ENCODE assay signal across 8 cellular contexts in genomic region chr15:74695597-74696397, GRCh38. TPM values are rescaled to one million over a fixed set of nuclear protein-coding genes. Genes with fewer than 3 reads are reported as not detected.
DNase-seq lines count a peak whose midpoint lies in the region; ATAC-seq, FAIRE-seq and TF ChIP-seq lines count a peak whose summit lies in the region.

Gene EDC3, minus strand, starts transcription at chr15:74696024. Its CDS starts 20,900 bp downstream, at chr15:74675124.

- H3K9ac ChIP-seq in smooth muscle cell (ENCODE audit: low read depth), result peak within 1 kb of the TSS; percentile 97

- H3K27me3 Mint-ChIP-seq in WTC11 (ENCODE audit: low read depth), result peaks cover 9% of the 10 kb centered on the region

- peaks cover 7% of the 10 kb centered on the region for H3K4me1 ChIP-seq in smooth muscle cell (ENCODE audit: low read depth)

- H3K79me2 ChIP-seq in smooth muscle cell (ENCODE audit: low read depth), result peaks cover 57% of the 10 kb centered on the region

- ATAC-seq in GM18498 (IDR thresholded peaks at IDR 0.05; ENCODE audit: unreplicated experiment) (peak; percentile 95), HG03039 (IDR thresholded peaks at IDR 0.05; ENCODE audit: unreplicated experiment) (peak; percentile 68), WTC11 (peak; percentile 91), GM18519 (IDR thresholded peaks at IDR 0.05; ENCODE audit: low FRiP score, unreplicated experiment) (no peak)

- peak within 1 kb of the TSS; percentile 97 for H3K4me2 ChIP-seq in smooth muscle cell

- H3F3A ChIP-seq in smooth muscle cell (ENCODE audit: low read depth), result no peaks in the 10 kb centered on the region

- H2AFZ ChIP-seq in smooth muscle cell (ENCODE audit: low read depth), result peak within 1 kb of the TSS; percentile 96

- H3K27me3 ChIP-seq in bronchial epithelial cell (ENCODE audit: control insufficient read depth, insufficient read depth, low read length), result no peaks in the 10 kb centered on the region
- peaks cover 5% of the 10 kb centered on the region for H3K27me3 ChIP-seq in smooth muscle cell (ENCODE audit: low read depth)

- DNase-seq in NCI-H2196 (lab: John Stamatoyannopoulos, UW; ENCODE audit: unreplicated experiment) (peak; percentile 76), WTC11 (ENCODE audit: low spot score) (peak; percentile 87), bronchial epithelial cell (ENCODE audit: low read depth) (peak; percentile 72), iPS-NIHi7 (ENCODE audit: extremely low spot score) (peak; percentile 95), smooth muscle cell (lab: John Stamatoyannopoulos, UW; ENCODE audit: unreplicated experiment) (peak; percentile 49)

- peaks cover 11% of the 10 kb centered on the region for H3K4me1 Mint-ChIP-seq in WTC11

- no peaks in the 10 kb centered on the region for H3K36me3 ChIP-seq in bronchial epithelial cell (ENCODE audit: control insufficient read depth, insufficient read depth, low read length)
- H3K36me3 ChIP-seq in smooth muscle cell (ENCODE audit: low read depth), result no peaks in the 10 kb centered on the region

- H3K4me3 Mint-ChIP-seq in WTC11, result peak within 1 kb of the TSS; percentile 100

- no peaks in the 10 kb centered on the region for H3K9me3 ChIP-seq in smooth muscle cell (replicated peaks; ENCODE audit: low read depth)

- peaks cover 2% of the 10 kb centered on the region; the same call in 1 of the 2 replicates for H3K36me3 Mint-ChIP-seq in WTC11

- peaks cover 14% of the 10 kb centered on the region for H4K20me1 ChIP-seq in smooth muscle cell (ENCODE audit: low read depth)

- CTCF ChIA-PET in WTC11 (lab: Charles Lee), result interaction anchor here (0.7 to 1.0 kb wide), 3 partner anchors 64 to 75 kb away, joined by 3 to 6 read pairs (median 5); no protein-coding TSS in a partner anchor

- H3K9me3 Mint-ChIP-seq in WTC11, result no peaks in the 10 kb centered on the region

- TF ChIP-seq CTCF in WTC11 (IDR thresholded peaks at IDR 0.05), result no peak
- no peak for TF ChIP-seq CTCF in bronchial epithelial cell (IDR thresholded peaks at IDR 0.05; ENCODE audit: insufficient read depth, low read length, severe bottlenecking)
- TF ChIP-seq CTCF in smooth muscle cell (IDR thresholded peaks at IDR 0.05; ENCODE audit: borderline replicate concordance, insufficient read depth, poor library complexity, severe bottlenecking), result no peak

- POLR2A ChIA-PET in WTC11 (lab: Charles Lee), result interaction anchor here (0.8 to 1.6 kb wide), 3 partner anchors 12 to 65 kb away, joined by 5 to 7 read pairs (median 5); no protein-coding TSS in a partner anchor

- peak within 1 kb of the TSS; percentile 66 for H3K4me3 ChIP-seq in bronchial epithelial cell (ENCODE audit: low read depth, low read length)
- H3K4me3 ChIP-seq in smooth muscle cell, result peak within 1 kb of the TSS; percentile 80

- H3K27ac ChIP-seq in smooth muscle cell (ENCODE audit: low read depth), result peak within 1 kb of the TSS; percentile 76

- H3K27ac Mint-ChIP-seq in WTC11, result peak within 1 kb of the TSS; percentile 99

- no peak for FAIRE-seq in bronchial epithelial cell (lab: Jason Lieb, UNC)

- WGBS in smooth muscle cell (ENCODE audit: low lambda C conversion rate), result 1% methylated on average over 46 of the region's 46 CpGs

TF ChIP-seq in WTC11, 78 proteins besides CTCF, POLR2A, EP300 and RAD21 (continues in another document):
- TF ChIP-seq E2F4 (CRISPR knock-in tag; IDR thresholded peaks at IDR 0.05; ENCODE audit: borderline replicate concordance, low read depth) (peak; percentile 95), ATF1 (CRISPR knock-in tag; IDR thresholded peaks at IDR 0.05) (no peak; the same call in 1 of the 2 replicates), ETV6 (CRISPR knock-in tag; IDR thresholded peaks at IDR 0.05) (no peak; the same call in 1 of the 2 replicates), ZNF671 (CRISPR knock-in tag; IDR thresholded peaks at IDR 0.05) (no peak), HMGXB4 (CRISPR knock-in tag; IDR thresholded peaks at IDR 0.05) (0 out of 2 replicates have a peak, but pooled peaks have one; percentile 68), MAX (CRISPR knock-in tag; IDR thresholded peaks at IDR 0.05) (peak; percentile 79; the same call in 1 of the 2 replicates), GABPB1 (CRISPR knock-in tag; IDR thresholded peaks at IDR 0.05) (peak; percentile 87; the same call in 1 of the 2 replicates), FOXK1 (CRISPR knock-in tag; IDR thresholded peaks at IDR 0.05) (peak; percentile 93), USF1 (CRISPR knock-in tag; IDR thresholded peaks at IDR 0.05) (peak; percentile 61; the same call in 1 of the 2 replicates), PRRX2 (CRISPR knock-in tag; IDR thresholded peaks at IDR 0.05) (no peak), TEAD1 (CRISPR knock-in tag; IDR thresholded peaks at IDR 0.05) (peak; percentile 94), TEAD4 (CRISPR knock-in tag; IDR thresholded peaks at IDR 0.05) (peak; percentile 54; the same call in 1 of the 2 replicates), FOXP1 (CRISPR knock-in tag; IDR thresholded peaks at IDR 0.05; ENCODE audit: borderline replicate concordance) (no peak), SP1 (CRISPR knock-in tag; conservative IDR thresholded peaks at IDR 0.05) (peak; percentile 89), CREM (CRISPR knock-in tag; IDR thresholded peaks at IDR 0.05) (peak; percentile 98), FOXP4 (CRISPR knock-in tag; IDR thresholded peaks at IDR 0.05) (peak; percentile 68), CREB1 (CRISPR knock-in tag; IDR thresholded peaks at IDR 0.05) (0 out of 2 replicates have a peak, but pooled peaks have one; percentile 45), SMAD4 (CRISPR knock-in tag; IDR thresholded peaks at IDR 0.05) (no peak), TP53 (CRISPR knock-in tag; IDR thresholded peaks at IDR 0.05) (no peak), ATF2 (CRISPR knock-in tag; IDR thresholded peaks at IDR 0.05; ENCODE audit: borderline replicate concordance, low read depth) (no peak), NFATC4 (CRISPR knock-in tag; IDR thresholded peaks at IDR 0.05) (no peak)

RNA-seq across cellular contexts. Expression of gene EDC3, which starts in this region (rescaled TPM):
- 45.6 to 54.7 TPM (median 50.6 TPM) in 3 replicates for total RNA-seq in WTC11 (2021)
- total RNA-seq in bronchial epithelial cell, result 6.1 and 8.6 TPM in 2 replicates
- total RNA-seq in smooth muscle cell, result 18.4 and 23.3 TPM in 2 replicates
- 26.7 and 32.9 TPM in 2 replicates for polyA plus RNA-seq in smooth muscle cell
